Comparison of ENCODE assay signal across 8 cellular contexts in the genomic region with DNA sequence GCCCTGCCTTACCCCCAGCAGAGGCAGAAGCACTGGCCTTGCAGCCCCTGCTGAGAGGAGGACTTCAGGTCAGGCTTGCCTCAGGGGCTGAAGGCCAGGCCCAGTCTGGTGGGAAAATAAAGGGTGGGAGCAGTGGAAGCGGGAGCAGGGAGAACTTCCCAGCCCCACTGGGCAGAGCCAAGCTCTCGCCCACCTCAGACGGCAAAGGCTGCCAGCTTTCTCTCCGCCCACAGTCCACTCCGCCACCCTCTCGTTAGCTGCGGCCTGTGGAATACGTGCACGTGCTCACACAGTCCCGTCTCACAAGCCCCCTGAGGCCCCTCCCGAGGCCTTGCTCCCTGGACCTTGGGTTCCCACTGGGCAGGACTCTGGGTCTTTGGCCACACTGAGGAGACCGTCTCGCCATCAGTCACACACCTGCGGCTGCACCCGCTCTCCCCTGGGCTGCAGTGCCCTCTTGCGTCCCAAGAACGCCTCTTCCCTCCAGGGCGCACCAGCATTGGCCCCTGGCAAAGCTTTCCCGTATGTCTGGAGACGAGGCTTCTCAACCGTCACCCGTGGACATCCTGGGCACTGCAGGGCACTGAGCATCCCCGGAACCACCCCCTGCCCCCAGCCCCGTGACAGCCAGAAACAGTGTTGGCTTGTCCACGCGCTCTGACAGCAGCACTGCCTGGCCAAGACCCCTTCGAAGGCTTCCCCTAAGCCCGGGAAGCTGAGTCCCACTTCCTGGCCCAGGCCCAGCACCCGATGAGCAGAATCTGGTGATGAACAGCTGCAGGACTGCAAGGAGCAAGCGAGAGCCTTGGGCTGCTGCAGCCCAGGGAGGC. TPM values are rescaled to one million over a fixed set of nuclear protein-coding genes. Genes with fewer than 3 reads are reported as not detected.
A peak's percentile ranks its signal among the peaks of the same experiment; 100 is the strongest.
DNase-seq lines count a peak whose midpoint lies in the region; ATAC-seq and TF ChIP-seq lines count a peak whose summit lies in the region.

No MANE protein-coding gene starts in this region.

- no peaks in the 10 kb centered on the region for H4K20me1 ChIP-seq in MM.1S (ENCODE audit: insufficient read depth, low read length)

- H3K9me2 ChIP-seq in MM.1S (replicated peaks; ENCODE audit: insufficient read depth, low read length), result no peaks in the 10 kb centered on the region

- peaks cover 15% of the 10 kb centered on the region for H3K27me3 ChIP-seq in MM.1S (replicated peaks; ENCODE audit: insufficient read depth, low read length)

- H3K4me2 ChIP-seq in MM.1S (ENCODE audit: low read depth, low read length), result peak overlapping the region; percentile 80

- H3K36me3 ChIP-seq in MM.1S (replicated peaks; ENCODE audit: insufficient read depth, low read length), result no peaks in the 10 kb centered on the region

- H3K4me3 ChIP-seq in MM.1S (ENCODE audit: low read length), result no peak overlapping the region

- H3K9me3 ChIP-seq in MM.1S (replicated peaks; ENCODE audit: insufficient read depth, low read length), result no peaks in the 10 kb centered on the region

- DNase-seq in SIG-M5 treated with dmso at 0.1 percent for 504 hours (lab: John Stamatoyannopoulos, UW; ENCODE audit: unreplicated experiment) (peak; percentile 72), SIG-M5 (lab: John Stamatoyannopoulos, UW) (no peak), MM.1S (peak; percentile 78), SK-N-DZ (ENCODE audit: low spot score) (peak; percentile 85), glomerular visceral epithelial cell (ENCODE audit: extremely low spot score) (peak; percentile 84), posterior cingulate gyrus (peak; percentile 45 to 97 (median 78))
- peak; percentile 74 for DNase-seq in activated naive CD4-positive, alpha-beta T cell treated with anti-CD3 and anti-CD28 coated beads, Interleukin-2, amount 50 U/mL, for 16 hours

- no peaks in the 10 kb centered on the region for H3K4me1 ChIP-seq in MM.1S (ENCODE audit: low read length)

- H3K9ac ChIP-seq in MM.1S (ENCODE audit: low read length), result no peak overlapping the region

- intact Hi-C loops in posterior cingulate gyrus (cut with DNase I), result no loop called here

- TF ChIP-seq CTCF in MM.1S (IDR thresholded peaks at IDR 0.05; ENCODE audit: low read length), result peak; percentile 84

- peak overlapping the region; percentile 54 for H2AFZ ChIP-seq in MM.1S (ENCODE audit: low read length)

- no peaks in the 10 kb centered on the region for H3K79me2 ChIP-seq in MM.1S (ENCODE audit: low read length)

- no peaks in the 10 kb centered on the region for H3F3A ChIP-seq in MM.1S (ENCODE audit: insufficient read depth, low read length)

- ATAC-seq in HG03520 (IDR thresholded peaks at IDR 0.05; ENCODE audit: unreplicated experiment), result no peak

- H3K27ac ChIP-seq in MM.1S (ENCODE audit: low read length), result no peak overlapping the region

RNA-seq across cellular contexts. Expression of a gene that starts 8.3 kb away (rescaled TPM):
- polyA plus RNA-seq in SK-N-DZ (2014; cell fraction: cytosol; rRNA removed), result 163 TPM in 2 replicates
- 79.4 and 130 TPM in 2 replicates for polyA plus RNA-seq in SK-N-DZ (2014; cell fraction: nucleus; rRNA removed)

RNA-seq across cellular contexts. Expression of a gene that starts 9.6 kb away (rescaled TPM):
- polyA plus RNA-seq in SK-N-DZ (2014; cell fraction: cytosol; rRNA removed), result 31.1 and 33.4 TPM in 2 replicates
- polyA plus RNA-seq in SK-N-DZ (2014; cell fraction: nucleus; rRNA removed), result 33.0 and 36.2 TPM in 2 replicates

RNA-seq across cellular contexts. Expression of a gene that starts 19.7 kb away (rescaled TPM):
- polyA plus RNA-seq in SK-N-DZ (2014; cell fraction: cytosol; rRNA removed), result 26.6 and 39.0 TPM in 2 replicates
- 60.8 and 74.9 TPM in 2 replicates for polyA plus RNA-seq in SK-N-DZ (2014; cell fraction: nucleus; rRNA removed)

RNA-seq across cellular contexts. Expression of a gene that starts 34.9 kb away (rescaled TPM):
- 357 and 443 TPM in 2 replicates for polyA plus RNA-seq in SK-N-DZ (2014; cell fraction: cytosol; rRNA removed)
- polyA plus RNA-seq in SK-N-DZ (2014; cell fraction: nucleus; rRNA removed), result 288 and 307 TPM in 2 replicates

RNA-seq across cellular contexts. Expression of a gene that starts 39.6 kb away (rescaled TPM):
- 15.9 and 21.1 TPM in 2 replicates for polyA plus RNA-seq in SK-N-DZ (2014; cell fraction: cytosol; rRNA removed)
- polyA plus RNA-seq in SK-N-DZ (2014; cell fraction: nucleus; rRNA removed), result 108 and 109 TPM in 2 replicates
